Comparison of ENCODE assay signal across 8 cellular contexts in genomic region chr3:99645277-99646106, GRCh38. TPM values are rescaled to one million over a fixed set of nuclear protein-coding genes. Genes with fewer than 3 reads are reported as not detected.
DNase-seq lines count a peak whose midpoint lies in the region; ATAC-seq and TF ChIP-seq lines count a peak whose summit lies in the region.

No MANE protein-coding gene starts in this region.

- no peak overlapping the region for H3K4me3 Mint-ChIP-seq in activated naive CD4-positive, alpha-beta T cell treated with anti-CD3 and anti-CD28 coated beads for 36 hours
- H3K4me3 Mint-ChIP-seq in T-helper 2 cell treated with Interferon-gamma antibody and Interleukin-4, amounts not matched to agents 5 μg/mL and 100 μg/mL, for 36 hours: no peak overlapping the region

- ATAC-seq in PC-3 (no peak), HG02678 (IDR thresholded peaks at IDR 0.05; ENCODE audit: unreplicated experiment) (no peak), GM19395 (IDR thresholded peaks at IDR 0.05; ENCODE audit: unreplicated experiment) (no peak)

- no peaks in the 10 kb centered on the region for H3K79me2 ChIP-seq in PC-3 (ENCODE audit: low read length)

- H3K9ac ChIP-seq in PC-3 (ENCODE audit: low read length): no peak overlapping the region

- no peak overlapping the region for H3K27ac ChIP-seq in PC-3 (ENCODE audit: low read length)

- H3K27ac Mint-ChIP-seq in activated naive CD4-positive, alpha-beta T cell treated with anti-CD3 and anti-CD28 coated beads for 36 hours: no peak overlapping the region
- H3K27ac Mint-ChIP-seq in T-helper 2 cell treated with Interferon-gamma antibody and Interleukin-4, amounts not matched to agents 5 μg/mL and 100 μg/mL, for 36 hours: no peak overlapping the region

- H3K36me3 ChIP-seq in PC-3 (ENCODE audit: low read depth, low read length): no peaks in the 10 kb centered on the region

- no peaks in the 10 kb centered on the region for H4K20me1 ChIP-seq in PC-3 (ENCODE audit: low read length)

- no peak overlapping the region for H3K4me3 ChIP-seq in PC-3 (ENCODE audit: low read length)
- H3K4me3 ChIP-seq in skeletal muscle cell (ENCODE audit: low read depth, low read length): no peak overlapping the region

- H3K4me1 ChIP-seq in PC-3 (ENCODE audit: insufficient read depth, low read length): peaks cover 30% of the 10 kb centered on the region

- H2AFZ ChIP-seq in PC-3 (ENCODE audit: low read length): no peak overlapping the region

- no peak overlapping the region for H3K4me2 ChIP-seq in PC-3 (ENCODE audit: low read length)

- H3K27me3 ChIP-seq in PC-3 (ENCODE audit: low read length): no peaks in the 10 kb centered on the region

- CTCF ChIA-PET in PC-3 (lab: Charles Lee): interaction anchor here (0.6 to 1.5 kb wide), 2 partner anchors 103 to 234 kb away, joined by 3 read pairs; no protein-coding TSS in a partner anchor
- CTCF ChIA-PET in activated naive CD4-positive, alpha-beta T cell treated with anti-CD3 and anti-CD28 coated beads for 36 hours (lab: Charles Lee): interaction anchor here (0.6 to 1.4 kb wide), 5 partner anchors 13 to 259 kb away, joined by 3 to 4 read pairs (median 3); no protein-coding TSS in a partner anchor

- no peaks in the 10 kb centered on the region for H3F3A ChIP-seq in PC-3 (ENCODE audit: low read length, unreplicated experiment)

- TF ChIP-seq CTCF in GM12873 (IDR thresholded peaks at IDR 0.05; ENCODE audit: insufficient read depth, low read depth, low read length, missing control alignments): peak; percentile 57
- peak; percentile 99 for TF ChIP-seq CTCF in PC-3 (conservative IDR thresholded peaks at IDR 0.05; ENCODE audit: low read depth, low read length)

- no peaks in the 10 kb centered on the region for H3K9me3 ChIP-seq in PC-3 (ENCODE audit: low read length)

- DNase-seq in PC-3: peak; percentile 58
- DNase-seq in fibroblast of the conjunctiva (ENCODE audit: low read depth): peak; percentile 47
- peak; percentile 71 for DNase-seq in skeletal muscle cell (ENCODE audit: low read depth)
- no peak for DNase-seq in activated naive CD4-positive, alpha-beta T cell treated with anti-CD3 and anti-CD28 coated beads for 36 hours
- DNase-seq in T-helper 2 cell treated with Interferon-gamma antibody and Interleukin-4, amounts not matched to agents 5 μg/mL and 100 μg/mL, for 36 hours (ENCODE audit: low spot score): no peak

- no TSS peak for BruUV-seq in PC-3 (replicated peaks; lab: Mats Ljungman, UMichigan)

- no peaks in the 10 kb centered on the region for H3K4me1 Mint-ChIP-seq in activated naive CD4-positive, alpha-beta T cell treated with anti-CD3 and anti-CD28 coated beads for 36 hours (ENCODE audit: low read depth)
- H3K4me1 Mint-ChIP-seq in T-helper 2 cell treated with Interferon-gamma antibody and Interleukin-4, amounts not matched to agents 5 μg/mL and 100 μg/mL, for 36 hours (ENCODE audit: low read depth): no peaks in the 10 kb centered on the region

- no peaks in the 10 kb centered on the region for H3K9me3 Mint-ChIP-seq in activated naive CD4-positive, alpha-beta T cell treated with anti-CD3 and anti-CD28 coated beads for 36 hours
- H3K9me3 Mint-ChIP-seq in T-helper 2 cell treated with Interferon-gamma antibody and Interleukin-4, amounts not matched to agents 5 μg/mL and 100 μg/mL, for 36 hours: no peaks in the 10 kb centered on the region

- no peaks in the 10 kb centered on the region for H3K36me3 Mint-ChIP-seq in activated naive CD4-positive, alpha-beta T cell treated with anti-CD3 and anti-CD28 coated beads for 36 hours (ENCODE audit: low read depth)
- H3K36me3 Mint-ChIP-seq in T-helper 2 cell treated with Interferon-gamma antibody and Interleukin-4, amounts not matched to agents 5 μg/mL and 100 μg/mL, for 36 hours (ENCODE audit: low read depth): no peaks in the 10 kb centered on the region

- peaks cover 20% of the 10 kb centered on the region for H3K27me3 Mint-ChIP-seq in activated naive CD4-positive, alpha-beta T cell treated with anti-CD3 and anti-CD28 coated beads for 36 hours (ENCODE audit: low read depth)
- peaks cover 35% of the 10 kb centered on the region for H3K27me3 Mint-ChIP-seq in T-helper 2 cell treated with Interferon-gamma antibody and Interleukin-4, amounts not matched to agents 5 μg/mL and 100 μg/mL, for 36 hours (ENCODE audit: low read depth)

- no peaks in the 10 kb centered on the region for H3K9me2 ChIP-seq in PC-3 (replicated peaks; ENCODE audit: low read length)

- POLR2A ChIA-PET in PC-3 (lab: Charles Lee; ENCODE audit: unreplicated experiment): interaction anchor here (0.6 kb wide), 1 partner anchor 652 kb away, joined by 5 read pairs; no protein-coding TSS in a partner anchor

- intact Hi-C loops in PC-3 (cut with micrococcal nuclease): loop anchor here (1.0 to 2.0 kb wide), 3 partner anchors 41 to 144 kb away; no protein-coding TSS in a partner anchor
- intact Hi-C loops in activated naive CD4-positive, alpha-beta T cell treated with anti-CD3 and anti-CD28 coated beads for 36 hours (cut with micrococcal nuclease): loop anchor here (1.0 kb wide), 1 partner anchor 108 kb away; no protein-coding TSS in a partner anchor

RNA-seq across cellular contexts. Expression of gene COL8A1, which starts 7.1 kb away (rescaled TPM):
- 2.4 and 3.8 TPM in 2 replicates for total RNA-seq in PC-3 (2014; rRNA removed)
- total RNA-seq in activated naive CD4-positive, alpha-beta T cell treated with anti-CD3 and anti-CD28 coated beads for 36 hours: under 1 TPM; 0.07 to 0.12 TPM

Comparison
In these comparisons a context has a peak if more than half of its experiments do, and no peak if none do; other contexts are left out.
1. DNase-seq: peak in PC-3 (single experiment), fibroblast of the conjunctiva (single experiment) and skeletal muscle cell (single experiment); none in activated naive CD4-positive, alpha-beta T cell treated with anti-CD3 and anti-CD28 coated beads for 36 hours (single experiment) and T-helper 2 cell treated with Interferon-gamma antibody and Interleukin-4, amounts not matched to agents 5 μg/mL and 100 μg/mL, for 36 hours (single experiment).